9 cellular contexts compared by ENCODE assay signal in genomic region chr1:225454733-225455132, GRCh38. TPM values are rescaled to one million over a fixed set of nuclear protein-coding genes. Genes with fewer than 3 reads are reported as not detected.
DNase-seq lines count a peak whose midpoint lies in the region; ATAC-seq, FAIRE-seq and TF ChIP-seq lines count a peak whose summit lies in the region.
"Had no signal": no experiment of that assay in that cellular context is flagged by ENCODE, and none has a peak within 500 bp of the region (broad histone marks: within the 10 kb centered on the region; RNA-seq: fewer than 3 reads in every experiment).

No MANE protein-coding gene starts in this region.

- intact Hi-C loops in HepG2 (cut with micrococcal nuclease; ENCODE audit: unreplicated experiment): no loop called here

- H3K79me2 ChIP-seq in HepG2 (ENCODE audit: insufficient read depth, low read length): no peaks in the 10 kb centered on the region

- TF ChIP-seq EP300 in HepG2 (IDR thresholded peaks at IDR 0.05; ENCODE audit: low read depth in 2 of 2, low read length in 2 of 2) (no peak), HepG2 (CRISPR knock-in tag; IDR thresholded peaks at IDR 0.05; ENCODE audit: borderline replicate concordance) (no peak)

- H3K4me1 Mint-ChIP-seq in stimulated activated memory B cell treated with anti-CD40 and anti-IgM and Interleukin-4, amounts not matched to agents 10 μg/mL and 1 μg/mL and 100 μg/mL, for 72 hours: peaks cover 10% of the 10 kb centered on the region

- no peaks in the 10 kb centered on the region for H4K20me1 ChIP-seq in HepG2 (ENCODE audit: insufficient read depth, low read length)

- no peak overlapping the region for H3K27ac ChIP-seq in HepG2 (ENCODE audit: extremely low read length, insufficient read depth, low read length)

- no peaks in the 10 kb centered on the region for H3K9me3 ChIP-seq in HepG2 (ENCODE audit: low read length)

- no peak overlapping the region for H3K4me3 ChIP-seq in HepG2 (replicated peaks in 1 of 3; ENCODE audit: insufficient read depth in 1 of 3, low read depth in 2 of 3, low read length in 3 of 3)

- no peak overlapping the region for H3K9ac ChIP-seq in HepG2 (ENCODE audit: insufficient read depth, low read depth, low read length)

- H3K4me3 Mint-ChIP-seq in stimulated activated memory B cell treated with anti-CD40 and anti-IgM and Interleukin-4, amounts not matched to agents 10 μg/mL and 1 μg/mL and 100 μg/mL, for 72 hours: no peak overlapping the region

- DNase-seq in DMS153 (lab: John Stamatoyannopoulos, UW) (peak; percentile 51), DMS153 treated with DMSO at 0.1 percent for 48 hours (lab: John Stamatoyannopoulos, UW; ENCODE audit: unreplicated experiment) (no peak), NOMO-1 (lab: John Stamatoyannopoulos, UW; ENCODE audit: unreplicated experiment in 2 of 2) (peak; percentile 25 to 72), HepG2 (ENCODE audit: low spot score) (no peak), NCI-H187 treated with DMSO at 0.1 percent for 48 hours (lab: John Stamatoyannopoulos, UW) (no peak)
- peak; percentile 70 to 80 for DNase-seq in activated naive CD4-positive, alpha-beta T cell treated with anti-CD3 and anti-CD28 coated beads, Interleukin-2, amount 50 U/mL, for 72 hours (ENCODE audit: low spot score in 2 of 2)

- WGBS in HepG2 (ENCODE audit: low lambda C conversion rate): 0% methylated on average over 5 of the region's 5 CpGs

- no TSS peak for BruUV-seq in HepG2 (replicated peaks; lab: Mats Ljungman, UMichigan)

- H3K9me3 Mint-ChIP-seq in activated naive CD4-positive, alpha-beta T cell treated with anti-CD3 and anti-CD28 coated beads, Interleukin-2, amount 50 U/mL, for 72 hours: no peaks in the 10 kb centered on the region
- no peaks in the 10 kb centered on the region for H3K9me3 Mint-ChIP-seq in stimulated activated memory B cell treated with anti-CD40 and anti-IgM and Interleukin-4, amounts not matched to agents 10 μg/mL and 1 μg/mL and 100 μg/mL, for 72 hours

- H3K36me3 ChIP-seq in HepG2 (replicated peaks in 1 of 2; ENCODE audit: control insufficient read depth in 1 of 2, insufficient read depth in 2 of 2, low read length in 2 of 2): no peaks in the 10 kb centered on the region

- POLR2A ChIA-PET in HepG2 (lab: Yijun Ruan, JAX): interaction anchor here (0.6 to 1.6 kb wide), 6 partner anchors 9 to 545 kb away, joined by 3 to 14 read pairs (median 4); partner anchors contain the start of gene SDE2

- ATAC-seq in activated naive CD4-positive, alpha-beta T cell treated with anti-CD3 and anti-CD28 coated beads, Interleukin-2, amount 50 U/mL, for 72 hours: peak; percentile 95 to 97
- peak; percentile 59 for ATAC-seq in HepG2
- ATAC-seq in stimulated activated memory B cell treated with anti-CD40 and anti-IgM and Interleukin-4, amounts not matched to agents 10 μg/mL and 1 μg/mL and 100 μg/mL, for 72 hours: peak; percentile 88
- ATAC-seq in GM21423 (IDR thresholded peaks at IDR 0.05; ENCODE audit: unreplicated experiment): no peak

- H3K27me3 ChIP-seq in HepG2 (ENCODE audit: control insufficient read depth in 1 of 2, insufficient read depth in 2 of 2, low read length in 2 of 2): peaks cover 0 to 6% of the 10 kb centered on the region in 2 experiments; a peak in 2 of 5 replicates

- no peaks in the 10 kb centered on the region for H3K27me3 Mint-ChIP-seq in stimulated activated memory B cell treated with anti-CD40 and anti-IgM and Interleukin-4, amounts not matched to agents 10 μg/mL and 1 μg/mL and 100 μg/mL, for 72 hours

- H3K4me2 ChIP-seq in HepG2 (ENCODE audit: low read depth, low read length): peak overlapping the region; percentile 52

- TF ChIP-seq CTCF in HepG2 (CRISPR knock-in tag; IDR thresholded peaks at IDR 0.05): no peak

- TF ChIP-seq POLR2A in HepG2 (IDR thresholded peaks at IDR 0.05; ENCODE audit: insufficient read depth in 1 of 2, low read depth in 2 of 2, low read length in 2 of 2): no peak

- H3K4me1 ChIP-seq in HepG2 (ENCODE audit: insufficient read depth, low read length): peaks cover 56% of the 10 kb centered on the region

- no peak for FAIRE-seq in HepG2 (lab: Jason Lieb, UNC)
- FAIRE-seq: A204.1 had no signal

- H3K36me3 Mint-ChIP-seq in activated naive CD4-positive, alpha-beta T cell treated with anti-CD3 and anti-CD28 coated beads, Interleukin-2, amount 50 U/mL, for 72 hours: no peaks in the 10 kb centered on the region
- no peaks in the 10 kb centered on the region for H3K36me3 Mint-ChIP-seq in stimulated activated memory B cell treated with anti-CD40 and anti-IgM and Interleukin-4, amounts not matched to agents 10 μg/mL and 1 μg/mL and 100 μg/mL, for 72 hours

- CTCF ChIA-PET in HepG2 (lab: Yijun Ruan, JAX; ENCODE audit: low intra/inter-chr PET ratio, low total read pairs): no interaction called here

- in situ Hi-C loops in HepG2 (cut with HindIII; ENCODE audit: extremely low pct_ligation_motif_present, low pct_unique_long_range_greater_than_20kb): no loop called here

- no peak for TF ChIP-seq RAD21 in HepG2 (CRISPR knock-in tag; IDR thresholded peaks at IDR 0.05)

- peak overlapping the region; percentile 0 to 81 for H3K27ac Mint-ChIP-seq in activated naive CD4-positive, alpha-beta T cell treated with anti-CD3 and anti-CD28 coated beads, Interleukin-2, amount 50 U/mL, for 72 hours
- peak overlapping the region; percentile 26 for H3K27ac Mint-ChIP-seq in stimulated activated memory B cell treated with anti-CD40 and anti-IgM and Interleukin-4, amounts not matched to agents 10 μg/mL and 1 μg/mL and 100 μg/mL, for 72 hours

- H2AFZ ChIP-seq in HepG2 (ENCODE audit: low read length): no peak overlapping the region

TF ChIP-seq in HepG2, 621 proteins besides CTCF, POLR2A, EP300 and RAD21:
- TF ChIP-seq HMG20A (CRISPR knock-in tag; IDR thresholded peaks at IDR 0.05; ENCODE audit: borderline replicate concordance) (peak; percentile 25; the same call in 1 of the 2 replicates), RFX1 (IDR thresholded peaks at IDR 0.05) (no peak), HBP1 (CRISPR knock-in tag; IDR thresholded peaks at IDR 0.05; ENCODE audit: low read depth) (no peak), JARID2 (CRISPR knock-in tag; IDR thresholded peaks at IDR 0.05; ENCODE audit: insufficient replicate concordance) (no peak), REL (CRISPR knock-in tag; conservative IDR thresholded peaks at IDR 0.05) (no peak), ZNF598 (CRISPR knock-in tag; IDR thresholded peaks at IDR 0.05; ENCODE audit: borderline replicate concordance) (no peak), FOSL2 (CRISPR knock-in tag; IDR thresholded peaks at IDR 0.05) (peak; percentile 88), NCOA5 (CRISPR knock-in tag; IDR thresholded peaks at IDR 0.05) (no peak), E2F1 (CRISPR knock-in tag; IDR thresholded peaks at IDR 0.05) (no peak), PCBP2 (optimal IDR thresholded peaks at IDR 0.05; ENCODE audit: low read depth, low read length, poor library complexity, severe bottlenecking) (no peak)
TF ChIP-seq in HepG2: peak in this region for 2.

RNA-seq across cellular contexts. Expression of gene LBR, which starts 26.9 kb away (rescaled TPM):
- 100 to 1,000 TPM; 161 to 174 TPM for total RNA-seq in activated naive CD4-positive, alpha-beta T cell treated with anti-CD3 and anti-CD28 coated beads, Interleukin-2, amount 50 U/mL, for 72 hours
- total RNA-seq in HepG2 (2016; rRNA removed; fragmentation: Illumina TruSeq; extraction: Trizol): 64.4 and 76.7 TPM in 2 replicates
- 5.8 and 7.2 TPM in 2 replicates for total RNA-seq in HepG2 (2016; cell fraction: cytosol; rRNA removed; fragmentation: Illumina TruSeq; extraction: Trizol; ENCODE audit: low read depth)
- total RNA-seq in HepG2 (2016; cell fraction: insoluble cytoplasmic fraction; rRNA removed; fragmentation: Illumina TruSeq; extraction: Trizol): 58.0 and 76.5 TPM in 2 replicates
- total RNA-seq in HepG2 (2016; cell fraction: membrane; rRNA removed; fragmentation: Illumina TruSeq; extraction: Trizol): 18.3 and 23.6 TPM in 2 replicates
- 103 and 116 TPM in 2 replicates for total RNA-seq in HepG2 (2016; cell fraction: nucleus; rRNA removed; fragmentation: Illumina TruSeq; extraction: Trizol)
- 38.2 and 38.9 TPM in 2 replicates for polyA plus RNA-seq in HepG2 (2011; rRNA removed)
- polyA plus RNA-seq in HepG2 (2011; cell fraction: cytosol; rRNA removed): 25.2 and 34.9 TPM in 2 replicates
- 20.9 and 21.1 TPM in 2 replicates for polyA plus RNA-seq in HepG2 (2011; cell fraction: nucleus; rRNA removed)
- polyA plus RNA-seq in HepG2 (2012): 42.0 and 46.8 TPM in 2 replicates
- 3.8 and 4.4 TPM in 2 replicates for polyA plus RNA-seq in HepG2 (2016; cell fraction: cytosol; fragmentation: Illumina TruSeq; extraction: Trizol; ENCODE audit: low read depth)
- 58.6 and 66.3 TPM in 2 replicates for polyA plus RNA-seq in HepG2 (2016; cell fraction: insoluble cytoplasmic fraction; fragmentation: Illumina TruSeq; extraction: Trizol; ENCODE audit: low read depth)
- 12.1 and 13.5 TPM in 2 replicates for polyA plus RNA-seq in HepG2 (2016; cell fraction: membrane; fragmentation: Illumina TruSeq; extraction: Trizol; ENCODE audit: low read depth)
- polyA plus RNA-seq in HepG2 (2016; cell fraction: nucleus; fragmentation: Illumina TruSeq; extraction: Trizol; ENCODE audit: insufficient read depth, low read depth): 109 and 114 TPM in 2 replicates
- polyA minus RNA-seq in HepG2 (2011; rRNA and poly(A)+ RNA removed; ENCODE audit: low replicate concordance): 59.8 and 110 TPM in 2 replicates
- polyA minus RNA-seq in HepG2 (2011; cell fraction: cytosol; rRNA and poly(A)+ RNA removed): 35.1 and 35.9 TPM in 2 replicates
- polyA minus RNA-seq in HepG2 (2011; cell fraction: nucleus; rRNA and poly(A)+ RNA removed): 43.9 and 51.8 TPM in 2 replicates

Comparison
In these comparisons a context has a peak if more than half of its experiments do, and no peak if none do; other contexts are left out.
1. DNase-seq: peak in DMS153 (single experiment), NOMO-1 (2 of 2) and activated naive CD4-positive, alpha-beta T cell treated with anti-CD3 and anti-CD28 coated beads, Interleukin-2, amount 50 U/mL, for 72 hours (2 of 2); none in DMS153 treated with DMSO at 0.1 percent for 48 hours (single experiment), HepG2 (single experiment) and NCI-H187 treated with DMSO at 0.1 percent for 48 hours (single experiment).